In genomic region chr1:201019321-201019977, GRCh38 we compare ENCODE assay signal across 1 cellular context.
TF ChIP-seq lines count a peak whose summit lies in the region.

No MANE protein-coding gene starts in this region.

TF ChIP-seq in HepG2, 621 proteins besides CTCF, POLR2A, EP300 and RAD21 (continued from another document):
- no peak for TF ChIP-seq AHDC1 (CRISPR knock-in tag; IDR thresholded peaks at IDR 0.05; ENCODE audit: borderline replicate concordance)
- TF ChIP-seq ZNF562 (CRISPR knock-in tag; IDR thresholded peaks at IDR 0.05; ENCODE audit: borderline replicate concordance): no peak
- no peak for TF ChIP-seq MXD3 (CRISPR knock-in tag; IDR thresholded peaks at IDR 0.05)
- TF ChIP-seq MYPOP (CRISPR knock-in tag; IDR thresholded peaks at IDR 0.05): no peak
- TF ChIP-seq ZNF329 (CRISPR knock-in tag; IDR thresholded peaks at IDR 0.05; ENCODE audit: low read depth): no peak
- no peak for TF ChIP-seq ATF5 (CRISPR knock-in tag; IDR thresholded peaks at IDR 0.05; ENCODE audit: low read depth)
- TF ChIP-seq ZNF850 (CRISPR knock-in tag; conservative IDR thresholded peaks at IDR 0.05): no peak
- TF ChIP-seq ZNF382 (CRISPR knock-in tag; IDR thresholded peaks at IDR 0.05; ENCODE audit: borderline replicate concordance): no peak
- TF ChIP-seq SP1 (IDR thresholded peaks at IDR 0.05): no peak
- TF ChIP-seq SP1 (CRISPR knock-in tag; IDR thresholded peaks at IDR 0.05): no peak
- no peak for TF ChIP-seq PHF5A (CRISPR knock-in tag; IDR thresholded peaks at IDR 0.05; ENCODE audit: low read depth, unreplicated experiment)
- TF ChIP-seq CSRNP2 (CRISPR knock-in tag; conservative IDR thresholded peaks at IDR 0.05; ENCODE audit: low read depth): no peak
- TF ChIP-seq NAIF1 (CRISPR knock-in tag; IDR thresholded peaks at IDR 0.05; ENCODE audit: borderline replicate concordance): no peak
- no peak for TF ChIP-seq SMC3 (IDR thresholded peaks at IDR 0.05; ENCODE audit: low read length)
- peak; percentile 57; the same call in 1 of the 2 replicates for TF ChIP-seq ZMYM3 (CRISPR knock-in tag; IDR thresholded peaks at IDR 0.05)
- TF ChIP-seq PAF1 (CRISPR knock-in tag; IDR thresholded peaks at IDR 0.05): no peak
- TF ChIP-seq SIN3A (IDR thresholded peaks at IDR 0.05; ENCODE audit: borderline replicate concordance, low read depth, low read length): no peak
- no peak for TF ChIP-seq ZNF737 (CRISPR knock-in tag; IDR thresholded peaks at IDR 0.05; ENCODE audit: borderline replicate concordance)
